8 cellular contexts compared by ENCODE assay signal in the genomic region with DNA sequence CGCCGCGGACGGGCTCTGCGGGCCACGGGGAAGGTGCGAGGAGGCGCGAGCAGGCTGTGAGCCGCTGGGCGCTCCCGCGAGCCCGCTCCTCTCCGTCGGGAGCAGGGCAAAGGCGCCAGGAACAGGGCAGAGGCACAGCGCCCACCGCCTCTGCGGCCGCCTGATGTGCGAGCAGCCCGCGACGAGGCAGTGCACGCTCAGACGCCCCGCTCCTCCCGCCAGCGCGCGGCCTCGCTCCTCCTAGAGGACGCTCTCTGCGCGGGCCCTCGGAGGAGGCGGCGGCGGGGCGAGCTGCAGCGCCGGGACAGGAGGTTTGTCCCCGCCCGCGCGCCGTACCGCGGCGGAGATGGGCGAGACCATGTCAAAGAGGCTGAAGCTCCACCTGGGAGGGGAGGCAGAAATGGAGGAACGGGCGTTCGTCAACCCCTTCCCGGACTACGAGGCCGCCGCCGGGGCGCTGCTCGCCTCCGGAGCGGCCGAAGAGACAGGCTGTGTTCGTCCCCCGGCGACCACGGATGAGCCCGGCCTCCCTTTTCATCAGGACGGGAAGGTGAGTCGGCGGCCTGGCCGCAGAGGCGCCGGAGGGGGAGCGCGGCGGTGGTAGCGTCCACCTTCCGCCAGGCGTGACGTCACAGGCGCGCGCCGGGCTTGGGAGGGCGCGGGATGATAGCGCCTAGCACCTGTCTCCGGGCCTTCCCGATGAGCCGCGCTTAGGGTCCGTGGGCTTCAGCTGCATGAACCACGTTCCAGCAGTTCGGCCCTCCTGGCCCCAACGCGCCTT. TPM values are rescaled to one million over a fixed set of nuclear protein-coding genes. Genes with fewer than 3 reads are reported as not detected.
DNase-seq lines count a peak whose midpoint lies in the region; ATAC-seq lines count a peak whose summit lies in the region.

No MANE protein-coding gene starts in this region.

- no peaks in the 10 kb centered on the region for H3K9me3 ChIP-seq in muscle layer of colon (ENCODE audit: low read length)

- no peaks in the 10 kb centered on the region for H3K36me3 ChIP-seq in muscle layer of colon (ENCODE audit: insufficient read depth, low read length)

- H3K27me3 ChIP-seq in muscle layer of colon (ENCODE audit: control insufficient read depth in 1 of 2, insufficient read depth in 2 of 2, low read length in 2 of 2) = no peaks in the 10 kb centered on the region

- H3K4me3 ChIP-seq in muscle layer of colon (ENCODE audit: low read depth in 1 of 2, low read length in 2 of 2) = peak overlapping the region; percentile 78 to 98

- peak overlapping the region in 2 of 3 donors; percentile 99 to 100 for H3K27ac Mint-ChIP-seq in IgD-negative memory B cell
- peak overlapping the region; percentile 98 for H3K27ac Mint-ChIP-seq in activated T-cell treated with anti-CD3 and anti-CD28 coated beads, Interleukin-2, amount 50 U/mL, for 24 hours

- ATAC-seq in GM21576 (IDR thresholded peaks at IDR 0.05; ENCODE audit: unreplicated experiment) (peak; percentile 84), esophagus mucosa (peak; percentile 99)

- H3K9ac ChIP-seq in muscle layer of colon (ENCODE audit: low read length) = peak overlapping the region; percentile 100

- peak; percentile 98 for DNase-seq in DMS53 (lab: John Stamatoyannopoulos, UW)
- DNase-seq in OCI-M2 (lab: John Stamatoyannopoulos, UW; ENCODE audit: unreplicated experiment) = peak; percentile 35
- DNase-seq in activated T-cell treated with anti-CD3 and anti-CD28 coated beads, Interleukin-2, amount 50 U/mL, for 24 hours = peak; percentile 98
- peak; percentile 86 to 88 for DNase-seq in stimulated activated CD8-positive, alpha-beta memory T cell treated with anti-CD3 and anti-CD28 coated beads, Interleukin-7, amount 100 ng/mL, for 1 hour (ENCODE audit: low read depth in 2 of 2)

- H3K36me3 Mint-ChIP-seq in IgD-negative memory B cell = no peaks in the 10 kb centered on the region
- H3K36me3 Mint-ChIP-seq in activated T-cell treated with anti-CD3 and anti-CD28 coated beads, Interleukin-2, amount 50 U/mL, for 24 hours (ENCODE audit: low read depth) = peaks cover 31% of the 10 kb centered on the region

- H3K4me1 Mint-ChIP-seq in IgD-negative memory B cell = peaks cover 10 to 27% (median 20%) of the 10 kb centered on the region in 3 donors
- H3K4me1 Mint-ChIP-seq in activated T-cell treated with anti-CD3 and anti-CD28 coated beads, Interleukin-2, amount 50 U/mL, for 24 hours (ENCODE audit: low read depth) = peaks cover 16% of the 10 kb centered on the region

- H3K4me1 ChIP-seq in muscle layer of colon (ENCODE audit: insufficient read depth, low read length) = peaks cover 19% of the 10 kb centered on the region

- peaks cover 1% of the 10 kb centered on the region for H3K27me3 Mint-ChIP-seq in IgD-negative memory B cell
- no peaks in the 10 kb centered on the region for H3K27me3 Mint-ChIP-seq in activated T-cell treated with anti-CD3 and anti-CD28 coated beads, Interleukin-2, amount 50 U/mL, for 24 hours

- peak overlapping the region in 3 of 4 donors; percentile 92 to 96 (median 96) for H3K4me3 Mint-ChIP-seq in IgD-negative memory B cell
- H3K4me3 Mint-ChIP-seq in activated T-cell treated with anti-CD3 and anti-CD28 coated beads, Interleukin-2, amount 50 U/mL, for 24 hours = peak overlapping the region; percentile 91

- H3K27ac ChIP-seq in muscle layer of colon (ENCODE audit: low read depth, low read length) = peak overlapping the region; percentile 85

- H3K9me3 Mint-ChIP-seq in IgD-negative memory B cell = no peaks in the 10 kb centered on the region
- no peaks in the 10 kb centered on the region for H3K9me3 Mint-ChIP-seq in activated T-cell treated with anti-CD3 and anti-CD28 coated beads, Interleukin-2, amount 50 U/mL, for 24 hours

RNA-seq across cellular contexts. Expression of a gene that starts 0.7 kb away (rescaled TPM):
- polyA plus RNA-seq in IgD-negative memory B cell = 6.7 TPM
- 10.0 TPM for total RNA-seq in esophagus mucosa

Comparison
In these comparisons a context has a peak if more than half of its experiments do, and no peak if none do; other contexts are left out.
1. Peak in every context shown above with its lines: DNase-seq, ATAC-seq, H3K4me3 ChIP-seq and H3K27ac ChIP-seq.
2. DNase-seq: peak in every context shown above with its lines; median percentile 98 in DMS53; 98 in activated T-cell treated with anti-CD3 and anti-CD28 coated beads, Interleukin-2, amount 50 U/mL, for 24 hours; 87 in stimulated activated CD8-positive, alpha-beta memory T cell treated with anti-CD3 and anti-CD28 coated beads, Interleukin-7, amount 100 ng/mL, for 1 hour; 35 in OCI-M2.